18 cellular contexts compared by ENCODE assay signal in the genomic region with DNA sequence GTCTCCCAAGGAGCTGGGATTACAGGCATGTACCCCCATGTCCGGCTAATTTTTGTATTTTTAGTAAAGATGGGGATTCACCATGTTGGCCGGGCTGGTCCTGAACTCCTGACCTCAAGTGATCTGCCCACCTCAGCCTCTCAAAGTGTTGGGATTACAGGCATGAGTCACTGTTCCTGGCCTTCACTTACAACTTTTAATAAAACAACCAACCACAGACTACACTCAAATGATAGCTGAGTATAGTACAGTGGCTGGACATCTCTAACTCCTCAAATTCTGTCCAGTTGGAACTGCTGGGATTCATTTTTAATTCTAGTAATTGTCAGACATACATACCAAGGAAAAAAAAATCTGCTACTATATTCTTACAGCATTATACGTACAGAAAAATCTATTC.
DNase-seq lines count a peak whose midpoint lies in the region; ATAC-seq and TF ChIP-seq lines count a peak whose summit lies in the region.
"Had no signal": no experiment of that assay in that cellular context is flagged by ENCODE, and none has a peak within 500 bp of the region (broad histone marks: within the 10 kb centered on the region; RNA-seq: fewer than 3 reads in every experiment).

No MANE protein-coding gene starts in this region.

- no peak overlapping the region for H4K8ac ChIP-seq in IMR-90 (ENCODE audit: low read depth in 2 of 2, low read length in 2 of 2)
- H4K8ac ChIP-seq in mesenchymal stem cell (ENCODE audit: low read length), result no peak overlapping the region

- H2AFZ ChIP-seq in IMR-90 (replicated peaks; ENCODE audit: low read length, poor library complexity), result no peak overlapping the region
- H2AFZ ChIP-seq in mammary epithelial cell (ENCODE audit: low read depth, low read length), result no peak overlapping the region
- no peak overlapping the region for H2AFZ ChIP-seq in mesenchymal stem cell (ENCODE audit: low read depth, low read length)

- H2BK5ac ChIP-seq in IMR-90 (ENCODE audit: low read depth, low read length, poor library complexity, severe bottlenecking) (peak overlapping the region; percentile 62), mesenchymal stem cell (ENCODE audit: low read depth, low read length, poor library complexity, severe bottlenecking) (no peak overlapping the region)

- H3K27me3 ChIP-seq in IMR-90 (ENCODE audit: control insufficient read depth, insufficient read depth, low read length) (no peaks in the 10 kb centered on the region), mammary epithelial cell (ENCODE audit: insufficient read depth, low read length) (no peaks in the 10 kb centered on the region), mesenchymal stem cell (ENCODE audit: control insufficient read depth in 1 of 2, insufficient read depth in 1 of 2, low read length in 2 of 2) (no peaks in the 10 kb centered on the region)
- H3K27me3 ChIP-seq: SJCRH30 had no signal

- H2BK20ac ChIP-seq in IMR-90 (ENCODE audit: low read depth, low read length), result no peak overlapping the region

- in situ Hi-C loops in IMR-90 (cut with MboI; ENCODE audit: low sequenced_read_pairs), result no loop called here
- in situ Hi-C loops in mammary epithelial cell (cut with MboI; ENCODE audit: low sequenced_read_pairs in 2 of 2), result no loop called here

- H3K4ac ChIP-seq in IMR-90 (ENCODE audit: low read depth, low read length), result no peak overlapping the region
- H3K4ac ChIP-seq in mesenchymal stem cell (ENCODE audit: low read depth in 1 of 2, low read length in 2 of 2), result no peak overlapping the region

- CTCF ChIA-PET in IMR-90 (lab: Yijun Ruan, JAX), result interaction anchor here (0.6 to 0.8 kb wide), 2 partner anchors 12 to 202 kb away, joined by 3 read pairs; no protein-coding TSS in a partner anchor
- CTCF ChIA-PET in mammary epithelial cell (lab: Charles Lee; ENCODE audit: low non-redundant PET), result no interaction called here

- H2BK120ac ChIP-seq in IMR-90 (ENCODE audit: low read depth, low read length) (no peak overlapping the region), mesenchymal stem cell (ENCODE audit: low read depth, low read length) (no peak overlapping the region)

- H3K79me2 ChIP-seq in mammary epithelial cell (ENCODE audit: insufficient read depth, low read length), result no peaks in the 10 kb centered on the region

- H3K27ac ChIP-seq in IMR-90 (ENCODE audit: insufficient read depth, low read length) (no peak overlapping the region), mammary epithelial cell (ENCODE audit: insufficient read depth, low read depth, low read length) (no peak overlapping the region), mesenchymal stem cell (ENCODE audit: low read length, poor library complexity, severe bottlenecking) (no peak overlapping the region)
- H3K27ac ChIP-seq: A549, SJCRH30 had no signal

- H3K79me1 ChIP-seq in IMR-90 (ENCODE audit: low read depth in 1 of 2, low read length in 2 of 2), result peaks cover 5 to 13% of the 10 kb centered on the region in 2 experiments
- peaks cover 18% of the 10 kb centered on the region for H3K79me1 ChIP-seq in mesenchymal stem cell (replicated peaks; ENCODE audit: low read length, poor library complexity, severe bottlenecking)

- H3K36me3 Mint-ChIP-seq in stimulated activated memory B cell treated with anti-CD40 and anti-IgM and Interleukin-4, amounts not matched to agents 10 μg/mL and 1 μg/mL and 100 μg/mL, for 72 hours, result peaks cover 72% of the 10 kb centered on the region

- H4K20me1 ChIP-seq in IMR-90 (ENCODE audit: insufficient read depth, low read length), result no peaks in the 10 kb centered on the region
- H4K20me1 ChIP-seq in mammary epithelial cell (ENCODE audit: insufficient read depth, low read length), result no peaks in the 10 kb centered on the region

- H4K91ac ChIP-seq in IMR-90 (ENCODE audit: insufficient read depth, low read depth, low read length) (no peak overlapping the region), mesenchymal stem cell (ENCODE audit: low read length) (no peak overlapping the region)

- H3K36me3 ChIP-seq in IMR-90 (ENCODE audit: control insufficient read depth, insufficient read depth, low read length), result peaks cover 29% of the 10 kb centered on the region
- peaks cover 19% of the 10 kb centered on the region for H3K36me3 ChIP-seq in mammary epithelial cell (ENCODE audit: insufficient read depth, low read length)
- peaks cover 29 to 89% of the 10 kb centered on the region in 2 experiments for H3K36me3 ChIP-seq in mesenchymal stem cell (ENCODE audit: control insufficient read depth in 1 of 2, insufficient read depth in 2 of 2, low read depth in 1 of 2, low read length in 2 of 2)

- H3K4me1 ChIP-seq in IMR-90 (ENCODE audit: control insufficient read depth, insufficient read depth, low read length), result no peaks in the 10 kb centered on the region; the same call in 1 of the 2 replicates
- no peaks in the 10 kb centered on the region for H3K4me1 ChIP-seq in mammary epithelial cell (ENCODE audit: insufficient read depth, low read length)
- H3K4me1 ChIP-seq in mesenchymal stem cell (ENCODE audit: control insufficient read depth, insufficient read depth, low read depth, low read length), result no peaks in the 10 kb centered on the region
- H3K4me1 ChIP-seq: SJCRH30 had no signal

- H3K9ac ChIP-seq in IMR-90 (ENCODE audit: low read depth, low read length) (no peak overlapping the region), mammary epithelial cell (ENCODE audit: insufficient read depth, low read length) (no peak overlapping the region), mesenchymal stem cell (ENCODE audit: low read length) (no peak overlapping the region)

- 0 out of 2 replicates have a peak, but pooled peaks cover 6% of the 10 kb centered on the region for H3K9me1 ChIP-seq in IMR-90 (ENCODE audit: insufficient read depth, low read length)

- TF ChIP-seq RAD21 in IMR-90 (IDR thresholded peaks at IDR 0.05; ENCODE audit: low read length), result no peak

- DNase-seq in EH (ENCODE audit: low read depth), result peak; percentile 37
- DNase-seq in IMR-90, result peak; percentile 41
- peak; percentile 4 for DNase-seq in mammary epithelial cell
- DNase-seq in mesenchymal stem cell, result peak; percentile 19
- DNase-seq in activated CD4-positive, alpha-beta T cell treated with anti-CD3 and anti-CD28 coated beads for 1 hour, result no peak
- DNase-seq: C1 segment of cervical spinal cord, DMS79 treated with DMSO at 0.1 percent for 48 hours, GF-D8, NCI-H1436, NCI-H2029, NCI-H510A, NCI-H82, PC-3, SJCRH30 had no signal

- H3K23ac ChIP-seq in IMR-90 (ENCODE audit: low read depth, low read length) (no peak overlapping the region), mesenchymal stem cell (ENCODE audit: low read length in 2 of 2) (no peak overlapping the region)

- no peaks in the 10 kb centered on the region for H3K4me1 Mint-ChIP-seq in stimulated activated memory B cell treated with anti-CD40 and anti-IgM and Interleukin-4, amounts not matched to agents 10 μg/mL and 1 μg/mL and 100 μg/mL, for 72 hours

- H3K18ac ChIP-seq in IMR-90 (ENCODE audit: low read depth, low read length) (no peak overlapping the region), mesenchymal stem cell (ENCODE audit: low read depth in 1 of 2, low read length in 2 of 2) (no peak overlapping the region)

- H3K14ac ChIP-seq in IMR-90 (replicated peaks; ENCODE audit: low read depth, low read length) (no peak overlapping the region), mesenchymal stem cell (ENCODE audit: low read length in 2 of 2) (no peak overlapping the region)

- no peak overlapping the region for H4K5ac ChIP-seq in IMR-90 (ENCODE audit: low read depth, low read length)

- dilution Hi-C loops in IMR-90 (cut with HindIII; ENCODE audit: low sequenced_read_pairs, unreplicated experiment) (no loop called here), mammary epithelial cell (cut with HindIII; ENCODE audit: low sequenced_read_pairs) (no loop called here)

- H3K27me3 Mint-ChIP-seq in stimulated activated memory B cell treated with anti-CD40 and anti-IgM and Interleukin-4, amounts not matched to agents 10 μg/mL and 1 μg/mL and 100 μg/mL, for 72 hours, result no peaks in the 10 kb centered on the region

- POLR2A ChIA-PET in IMR-90 (lab: Charles Lee; ENCODE audit: unreplicated experiment), result no interaction called here

- WGBS in IMR-90 (ENCODE audit: extremely low coverage in 2 of 2, insufficient read length in 1 of 2), 2 experiments, result 100% methylated on average over 1 of the region's 3 CpGs; no CpG with 5 or more reads in 1 of the 2 experiments
- 100% methylated on average over 3 of the region's 3 CpGs for WGBS in mammary epithelial cell (ENCODE audit: low coverage, missing lambda C conversion rate)
- WGBS in mesenchymal stem cell, result 91% methylated on average over 3 of the region's 3 CpGs

- TF ChIP-seq POLR2A in IMR-90 (IDR thresholded peaks at IDR 0.05; ENCODE audit: low read depth, low read length), result no peak

- H3K4me3 ChIP-seq in IMR-90 (ENCODE audit: insufficient read depth, low read depth, low read length) (no peak overlapping the region), mammary epithelial cell (replicated peaks in 1 of 3; ENCODE audit: insufficient read depth in 1 of 3, low read depth in 2 of 3, low read length in 3 of 3) (no peak overlapping the region), mesenchymal stem cell (ENCODE audit: insufficient read depth in 1 of 2, low read depth in 1 of 2, low read length in 2 of 2) (no peak overlapping the region)
- H3K4me3 ChIP-seq: A549, SJCRH30 had no signal

- H3K4me2 ChIP-seq in IMR-90 (ENCODE audit: low read depth, low read length) (no peak overlapping the region), mammary epithelial cell (ENCODE audit: insufficient read depth, low read depth, low read length) (no peak overlapping the region), mesenchymal stem cell (ENCODE audit: low read length, poor library complexity, severe bottlenecking) (no peak overlapping the region)
- H3K4me2 ChIP-seq: A549 had no signal

- no peak overlapping the region for H2BK12ac ChIP-seq in mesenchymal stem cell (ENCODE audit: low read length in 2 of 2)

- no peak overlapping the region for H2AK9ac ChIP-seq in IMR-90 (replicated peaks; ENCODE audit: low read depth, low read length, poor library complexity)

- no peaks in the 10 kb centered on the region for H3K9me3 Mint-ChIP-seq in stimulated activated memory B cell treated with anti-CD40 and anti-IgM and Interleukin-4, amounts not matched to agents 10 μg/mL and 1 μg/mL and 100 μg/mL, for 72 hours

- H3K4me3 Mint-ChIP-seq in stimulated activated memory B cell treated with anti-CD40 and anti-IgM and Interleukin-4, amounts not matched to agents 10 μg/mL and 1 μg/mL and 100 μg/mL, for 72 hours, result no peak overlapping the region

- intact Hi-C loops in IMR-90 (cut with micrococcal nuclease) (no loop called here), mammary epithelial cell (cut with micrococcal nuclease) (no loop called here)

- H3K56ac ChIP-seq in IMR-90 (ENCODE audit: extremely low read depth, insufficient read depth, low read length), result no peak overlapping the region

- H2BK15ac ChIP-seq in IMR-90 (ENCODE audit: low read depth, low read length) (no peak overlapping the region), mesenchymal stem cell (ENCODE audit: low read depth, poor library complexity, severe bottlenecking) (no peak overlapping the region)

- TF ChIP-seq CTCF in IMR-90 (conservative IDR thresholded peaks at IDR 0.05; ENCODE audit: low read depth, low read length) (no peak), mammary epithelial cell (conservative IDR thresholded peaks at IDR 0.05 in 1 of 2, IDR thresholded peaks at IDR 0.05 in 1 of 2; ENCODE audit: extremely low read depth in 1 of 2, insufficient read depth in 1 of 2, low read depth in 1 of 2, low read length in 2 of 2) (no peak)

- ATAC-seq in IMR-90 (ENCODE audit: low read depth) (peak; percentile 78), HG03097 (IDR thresholded peaks at IDR 0.05; ENCODE audit: low FRiP score, unreplicated experiment) (no peak), HG03460 (IDR thresholded peaks at IDR 0.05; ENCODE audit: unreplicated experiment) (no peak)
- ATAC-seq in stimulated activated memory B cell treated with anti-CD40 and anti-IgM and Interleukin-4, amounts not matched to agents 10 μg/mL and 1 μg/mL and 100 μg/mL, for 72 hours, result no peak
- ATAC-seq: A549, PC-3 had no signal

- H3K27ac Mint-ChIP-seq in stimulated activated memory B cell treated with anti-CD40 and anti-IgM and Interleukin-4, amounts not matched to agents 10 μg/mL and 1 μg/mL and 100 μg/mL, for 72 hours, result no peak overlapping the region

- H3K9me3 ChIP-seq in IMR-90 (ENCODE audit: control insufficient read depth, insufficient read depth, low read length) (no peaks in the 10 kb centered on the region), mammary epithelial cell (replicated peaks; ENCODE audit: insufficient read depth, low read length) (no peaks in the 10 kb centered on the region), mesenchymal stem cell (ENCODE audit: control insufficient read depth, low read length) (no peaks in the 10 kb centered on the region)
- H3K9me3 ChIP-seq: A549, SJCRH30 had no signal

- no peak overlapping the region for H2AK5ac ChIP-seq in IMR-90 (ENCODE audit: low read depth, low read length)
- no peak overlapping the region for H2AK5ac ChIP-seq in mesenchymal stem cell (ENCODE audit: low read length, severe bottlenecking)

- BruUV-seq in IMR-90 (replicated peaks; lab: Mats Ljungman, UMichigan) (no TSS peak), mammary epithelial cell (replicated peaks; lab: Mats Ljungman, UMichigan) (no TSS peak)
